In genomic region chr1:24418898-24419628, GRCh38 we compare ENCODE assay signal across 8 cellular contexts. TPM values are rescaled to one million over a fixed set of nuclear protein-coding genes. Genes with fewer than 3 reads are reported as not detected.
DNase-seq lines count a peak whose midpoint lies in the region; ATAC-seq, FAIRE-seq and TF ChIP-seq lines count a peak whose summit lies in the region.

No MANE protein-coding gene starts in this region.

- peak overlapping the region; percentile 35 for H2AFZ ChIP-seq in keratinocyte (ENCODE audit: control insufficient read depth, low read length)

- peaks cover 20% of the 10 kb centered on the region for H3K79me2 ChIP-seq in keratinocyte (ENCODE audit: control insufficient read depth, insufficient read depth, low read length)

- H3K4me2 ChIP-seq in keratinocyte (ENCODE audit: control insufficient read depth, extremely low read depth, insufficient read depth, low read depth, low read length): peak overlapping the region; percentile 97

- CTCF ChIA-PET in activated CD8-positive, alpha-beta T cell treated with anti-CD3 and anti-CD28 coated beads, Interleukin-2, amount 10 ng/mL, durations not matched to agents 7 days and 5 days (lab: Charles Lee): interaction anchor here (0.9 to 12.8 kb wide), 7 partner anchors 28 to 219 kb away, joined by 3 to 159 read pairs (median 6); partner anchors contain the start of gene RCAN3

- no peak overlapping the region for H3K4me3 ChIP-seq in Jurkat, Clone E6-1 (ENCODE audit: low read length)
- H3K4me3 ChIP-seq in keratinocyte (ENCODE audit: control insufficient read depth in 2 of 3, extremely low read depth in 1 of 3, insufficient read depth in 2 of 3, low read depth in 1 of 3, low read length in 3 of 3) (peak overlapping the region; percentile 30 to 64 (median 55)), WERI-Rb-1 (ENCODE audit: low read depth, low read length) (no peak overlapping the region)

- H3K27me3 ChIP-seq in keratinocyte (ENCODE audit: control insufficient read depth, extremely low read depth, insufficient read depth, low read length) (no peaks in the 10 kb centered on the region), WERI-Rb-1 (ENCODE audit: insufficient read depth, low read depth, severe bottlenecking) (no peaks in the 10 kb centered on the region)

- dilution Hi-C loops in keratinocyte (cut with MboI; ENCODE audit: extremely low pct_ligation_motif_present, low sequenced_read_pairs): no loop called here

- H3K9me3 ChIP-seq in keratinocyte (ENCODE audit: control insufficient read depth, low read depth, low read length): no peaks in the 10 kb centered on the region
- no peaks in the 10 kb centered on the region for H3K9me3 ChIP-seq in WERI-Rb-1 (ENCODE audit: severe bottlenecking)

- H3K27me3 Mint-ChIP-seq in activated CD8-positive, alpha-beta T cell treated with anti-CD3 and anti-CD28 coated beads, Interleukin-2, amount 10 ng/mL, durations not matched to agents 7 days and 5 days (ENCODE audit: low read depth): no peaks in the 10 kb centered on the region
- peaks cover 0 to 15% (median 8%) of the 10 kb centered on the region in 3 donors for H3K27me3 Mint-ChIP-seq in immature natural killer cell (ENCODE audit: low read depth in 3 of 3)

- peak overlapping the region; percentile 87 for H3K9ac ChIP-seq in keratinocyte (ENCODE audit: control insufficient read depth, extremely low read depth, insufficient read depth, low read length)

- peak; percentile 67 for FAIRE-seq in keratinocyte (lab: Jason Lieb, UNC)

- peaks cover 59% of the 10 kb centered on the region for H3K36me3 Mint-ChIP-seq in activated CD8-positive, alpha-beta T cell treated with anti-CD3 and anti-CD28 coated beads, Interleukin-2, amount 10 ng/mL, durations not matched to agents 7 days and 5 days (ENCODE audit: low read depth)
- peaks cover 9 to 24% (median 18%) of the 10 kb centered on the region in 3 donors for H3K36me3 Mint-ChIP-seq in immature natural killer cell

- no peak for ATAC-seq in activated CD8-positive, alpha-beta T cell treated with anti-CD3 and anti-CD28 coated beads, Interleukin-2, amount 10 ng/mL, durations not matched to agents 7 days and 5 days
- ATAC-seq in HG02870 (IDR thresholded peaks at IDR 0.05; ENCODE audit: unreplicated experiment): no peak

- DNase-seq in A172 (ENCODE audit: low spot score) (peak; percentile 56), keratinocyte (ENCODE audit: low read depth, low spot score) (no peak), WERI-Rb-1 (no peak), immature natural killer cell (no peak), GM19240 (ENCODE audit: insufficient read length, low spot score) (no peak)
- peak; percentile 21 for DNase-seq in Jurkat, Clone E6-1 (ENCODE audit: low read depth, low spot score)
- DNase-seq in activated CD8-positive, alpha-beta T cell treated with anti-CD3 and anti-CD28 coated beads, Interleukin-2, amount 10 ng/mL, durations not matched to agents 7 days and 5 days: no peak

- peak overlapping the region; percentile 73 for H3K27ac Mint-ChIP-seq in activated CD8-positive, alpha-beta T cell treated with anti-CD3 and anti-CD28 coated beads, Interleukin-2, amount 10 ng/mL, durations not matched to agents 7 days and 5 days
- H3K27ac Mint-ChIP-seq in immature natural killer cell: no peak overlapping the region

- H3K9me3 Mint-ChIP-seq in activated CD8-positive, alpha-beta T cell treated with anti-CD3 and anti-CD28 coated beads, Interleukin-2, amount 10 ng/mL, durations not matched to agents 7 days and 5 days (ENCODE audit: insufficient read depth): no peaks in the 10 kb centered on the region
- no peaks in the 10 kb centered on the region for H3K9me3 Mint-ChIP-seq in immature natural killer cell

- H3K4me3 Mint-ChIP-seq in activated CD8-positive, alpha-beta T cell treated with anti-CD3 and anti-CD28 coated beads, Interleukin-2, amount 10 ng/mL, durations not matched to agents 7 days and 5 days: peak overlapping the region; percentile 5
- peak overlapping the region in 1 of 5 donors; percentile 11 for H3K4me3 Mint-ChIP-seq in immature natural killer cell

- H3K36me3 ChIP-seq in keratinocyte (ENCODE audit: control insufficient read depth in 2 of 2, extremely low read depth in 1 of 2, insufficient read depth in 2 of 2, low read length in 2 of 2) (peaks cover 10 to 22% of the 10 kb centered on the region in 2 experiments), WERI-Rb-1 (peaks cover 30% of the 10 kb centered on the region)

- H3K9me1 ChIP-seq in keratinocyte (ENCODE audit: control insufficient read depth, extremely low read depth, insufficient read depth, low read length): no peaks in the 10 kb centered on the region

- TF ChIP-seq CTCF in keratinocyte (optimal IDR thresholded peaks at IDR 0.05 in 1 of 3, IDR thresholded peaks at IDR 0.05 in 1 of 3, conservative IDR thresholded peaks at IDR 0.05 in 1 of 3; ENCODE audit: extremely low read depth in 1 of 3, insufficient read depth in 2 of 3, low read length in 3 of 3) (no peak), WERI-Rb-1 (IDR thresholded peaks at IDR 0.05; ENCODE audit: low read depth, low read length) (no peak)

- peaks cover 53% of the 10 kb centered on the region for H3K4me1 Mint-ChIP-seq in activated CD8-positive, alpha-beta T cell treated with anti-CD3 and anti-CD28 coated beads, Interleukin-2, amount 10 ng/mL, durations not matched to agents 7 days and 5 days (ENCODE audit: low read depth)
- H3K4me1 Mint-ChIP-seq in immature natural killer cell: peaks cover 34% of the 10 kb centered on the region in 2 donors

- POLR2A ChIA-PET in activated CD8-positive, alpha-beta T cell treated with anti-CD3 and anti-CD28 coated beads, Interleukin-2, amount 10 ng/mL, durations not matched to agents 7 days and 5 days (lab: Charles Lee): interaction anchor here (1.3 kb wide), 1 partner anchor 83 kb away, joined by 7 read pairs; the partner anchor contains the start of gene RCAN3

- no peaks in the 10 kb centered on the region for H4K20me1 ChIP-seq in keratinocyte (ENCODE audit: control insufficient read depth, extremely low read depth, insufficient read depth, low read length)

- peaks cover 41% of the 10 kb centered on the region for H3K4me1 ChIP-seq in keratinocyte (ENCODE audit: control insufficient read depth, extremely low read depth, insufficient read depth, low read length)

- peak overlapping the region; percentile 90 for H3K27ac ChIP-seq in keratinocyte (ENCODE audit: control insufficient read depth, insufficient read depth, low read length)
- no peak overlapping the region for H3K27ac ChIP-seq in WERI-Rb-1

RNA-seq across cellular contexts. Expression of gene NIPAL3, which starts 3.5 kb away (rescaled TPM):
- total RNA-seq in A172 (2014; rRNA removed; shearing (Covaris generic)): 8.2 and 10.7 TPM in 2 replicates
- 15.5 TPM for polyA plus RNA-seq in Jurkat, Clone E6-1 (2012; ENCODE audit: insufficient read depth, insufficient read length)
- 10 to 100 TPM; 43.4 to 46.9 TPM for total RNA-seq in activated CD8-positive, alpha-beta T cell treated with anti-CD3 and anti-CD28 coated beads, Interleukin-2, amount 10 ng/mL, durations not matched to agents 7 days and 5 days
- polyA plus RNA-seq in keratinocyte: 30.5 to 42.1 TPM (median 37.3 TPM) in 3 replicates
- polyA plus RNA-seq in keratinocyte (2011; ENCODE audit: low read depth): 12.9 TPM
- 39.1 and 42.7 TPM in 2 replicates for polyA plus RNA-seq in keratinocyte (2011; cell fraction: cytosol; rRNA removed)
- polyA plus RNA-seq in keratinocyte (2011; cell fraction: nucleus; rRNA removed): 54.2 and 56.5 TPM in 2 replicates
- polyA plus RNA-seq in keratinocyte (2012; ENCODE audit: low replicate concordance): 19.2 and 29.1 TPM in 2 replicates
- 56.5 to 63.8 TPM (median 61.9 TPM) in 3 replicates for polyA minus RNA-seq in keratinocyte
- 43.9 TPM for polyA minus RNA-seq in keratinocyte (2011; cell fraction: cytosol; rRNA and poly(A)+ RNA removed)
- 51.6 and 76.6 TPM in 2 replicates for polyA minus RNA-seq in keratinocyte (2011; cell fraction: nucleus; rRNA and poly(A)+ RNA removed)
- 10 to 100 TPM; 23.9 to 42.3 (median 38.5) TPM for polyA plus RNA-seq in immature natural killer cell

RNA-seq across cellular contexts. Expression of gene STPG1, which starts 5.5 kb away (rescaled TPM):
- 1.8 and 2.3 TPM in 2 replicates for total RNA-seq in A172 (2014; rRNA removed; shearing (Covaris generic))
- not detected for polyA plus RNA-seq in Jurkat, Clone E6-1 (2012; ENCODE audit: insufficient read depth, insufficient read length)
- total RNA-seq in activated CD8-positive, alpha-beta T cell treated with anti-CD3 and anti-CD28 coated beads, Interleukin-2, amount 10 ng/mL, durations not matched to agents 7 days and 5 days: 1 to 10 TPM; 8.0 to 9.9 TPM
- polyA plus RNA-seq in keratinocyte (15.3 to 16.9 TPM (median 16.6 TPM) in 3 replicates), immature natural killer cell (under 1 TPM in 2 of 3 donors, not detected in 1; 0.42 to 0.62 TPM)
- polyA plus RNA-seq in keratinocyte (2011; ENCODE audit: low read depth): 6.5 TPM
- polyA plus RNA-seq in keratinocyte (2011; cell fraction: cytosol; rRNA removed): 14.6 and 19.3 TPM in 2 replicates
- 20.6 TPM in 2 replicates for polyA plus RNA-seq in keratinocyte (2011; cell fraction: nucleus; rRNA removed)
- polyA plus RNA-seq in keratinocyte (2012; ENCODE audit: low replicate concordance): 8.2 and 12.3 TPM in 2 replicates
- polyA minus RNA-seq in keratinocyte: 8.8 to 12.6 TPM (median 10.7 TPM) in 3 replicates
- 3.6 TPM for polyA minus RNA-seq in keratinocyte (2011; cell fraction: cytosol; rRNA and poly(A)+ RNA removed)
- polyA minus RNA-seq in keratinocyte (2011; cell fraction: nucleus; rRNA and poly(A)+ RNA removed): 9.4 and 16.4 TPM in 2 replicates

Comparison
In these comparisons a context has a peak if more than half of its experiments do, and no peak if none do; other contexts are left out.
1. DNase-seq: peak in A172 (single experiment) and Jurkat, Clone E6-1 (single experiment); none in activated CD8-positive, alpha-beta T cell treated with anti-CD3 and anti-CD28 coated beads, Interleukin-2, amount 10 ng/mL, durations not matched to agents 7 days and 5 days (single experiment), keratinocyte (single experiment), WERI-Rb-1 (single experiment), immature natural killer cell (0 of 3) and GM19240 (single experiment).
2. H3K4me3 ChIP-seq: peak in keratinocyte (3 of 3); none in Jurkat, Clone E6-1 (single experiment) and WERI-Rb-1 (single experiment).